In the genomic region with DNA sequence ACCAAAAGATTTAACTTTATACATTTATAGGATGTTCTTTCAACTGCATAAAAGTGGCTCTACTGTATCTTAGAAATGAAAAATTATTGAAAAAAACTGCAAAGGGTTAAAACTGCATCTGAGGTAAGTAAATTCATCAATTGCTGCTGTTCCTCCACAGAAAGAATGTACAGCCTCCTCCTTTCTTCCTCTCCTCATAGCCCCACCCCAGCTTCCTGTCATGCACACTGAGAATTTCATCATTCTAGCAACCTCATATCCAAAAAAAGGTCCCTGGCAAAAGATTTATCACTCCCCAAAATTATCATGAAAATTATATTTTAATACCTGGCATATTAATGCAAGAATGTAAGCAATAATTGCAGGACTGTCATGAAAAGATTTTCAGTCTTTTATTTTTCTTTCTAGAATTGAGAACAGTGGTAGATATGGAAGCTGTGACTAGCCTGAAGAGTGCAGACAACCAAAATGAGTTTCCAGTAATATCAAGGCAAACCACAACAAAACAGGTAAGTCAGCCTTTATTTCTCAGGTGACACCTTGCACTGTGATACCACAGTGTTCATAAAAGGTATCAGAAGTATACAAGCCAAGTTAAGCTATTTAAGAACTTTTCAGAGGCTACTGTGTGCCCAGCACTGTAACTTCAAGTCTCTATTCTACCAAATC, we compare ENCODE assay signal across 17 cellular contexts.
A peak's percentile ranks its signal among the peaks of the same experiment; 100 is the strongest.
DNase-seq lines count a peak whose midpoint lies in the region; ATAC-seq and TF ChIP-seq lines count a peak whose summit lies in the region.
"Had no signal": no experiment of that assay in that cellular context is flagged by ENCODE, and none has a peak within 500 bp of the region (broad histone marks: within the 10 kb centered on the region; RNA-seq: fewer than 3 reads in every experiment).

No MANE protein-coding gene starts in this region.

- no peak overlapping the region for H3K4me3 ChIP-seq in AG10803 (ENCODE audit: low read length)
- no peak overlapping the region for H3K4me3 ChIP-seq in BLaER1 treated with 17β-estradiol and CSF1 and Interleukin-3, amounts not matched to agents 10 nM and 100 nM
- H3K4me3 ChIP-seq: adrenal gland had no signal

- H4K20me1 ChIP-seq in BLaER1 treated with 17β-estradiol and CSF1 and Interleukin-3, amounts not matched to agents 10 nM and 100 nM = no peaks in the 10 kb centered on the region

- DNase-seq in AG10803 (ENCODE audit: low read depth) (peak; percentile 47), NOMO-1 treated with DMSO at 0.1 percent for 48 hours (lab: John Stamatoyannopoulos, UW; ENCODE audit: unreplicated experiment) (peak; percentile 48), endothelial cell (ENCODE audit: low spot score) (no peak), H4 (ENCODE audit: low spot score) (no peak)
- no peak for DNase-seq in activated naive CD8-positive, alpha-beta T cell treated with anti-CD3 and anti-CD28 coated beads for 36 hours
- DNase-seq: activated CD8-positive, alpha-beta memory T cell treated with anti-CD3 and anti-CD28 coated beads for 24 hours; adrenal gland; HFFc6; immature natural killer cell; IMR-90; NCI-H1694; NCI-H510A treated with DMSO at 0.1 percent for 48 hours; retina; T-helper 9 cell had no signal

- H3K36me3 ChIP-seq in BLaER1 treated with 17β-estradiol and CSF1 and Interleukin-3, amounts not matched to agents 10 nM and 100 nM = no peaks in the 10 kb centered on the region
- H3K36me3 ChIP-seq: adrenal gland had no signal

- H3K9me3 ChIP-seq in BLaER1 treated with 17β-estradiol and CSF1 and Interleukin-3, amounts not matched to agents 10 nM and 100 nM (replicated peaks in 1 of 11) = peaks cover 0 to 17% (median 4%) of the 10 kb centered on the region in 11 experiments; a peak in 3 of 22 replicates
- H3K9me3 ChIP-seq: adrenal gland had no signal

- no peaks in the 10 kb centered on the region for H3K27me3 ChIP-seq in BLaER1 treated with 17β-estradiol and CSF1 and Interleukin-3, amounts not matched to agents 10 nM and 100 nM
- H3K27me3 ChIP-seq: adrenal gland had no signal

- TF ChIP-seq CTCF in AG10803 (conservative IDR thresholded peaks at IDR 0.05; ENCODE audit: low read length) = no peak
- no peak for TF ChIP-seq CTCF in endothelial cell (IDR thresholded peaks at IDR 0.05; ENCODE audit: unreplicated experiment)

- no peaks in the 10 kb centered on the region for H3K27me3 Mint-ChIP-seq in activated naive CD8-positive, alpha-beta T cell treated with anti-CD3 and anti-CD28 coated beads for 36 hours
- H3K27me3 Mint-ChIP-seq in endothelial cell (ENCODE audit: unreplicated experiment) = peaks cover 4% of the 10 kb centered on the region

- H3K9me3 Mint-ChIP-seq in activated naive CD8-positive, alpha-beta T cell treated with anti-CD3 and anti-CD28 coated beads for 36 hours = no peaks in the 10 kb centered on the region
- H3K9me3 Mint-ChIP-seq in endothelial cell (ENCODE audit: unreplicated experiment) = no peaks in the 10 kb centered on the region
- H3K9me3 Mint-ChIP-seq: HFFc6, immature natural killer cell had no signal

- peak overlapping the region in 2 of 11 experiments; percentile 23 to 29; a peak in 2 of 22 replicates for H3K27ac ChIP-seq in BLaER1 treated with 17β-estradiol and CSF1 and Interleukin-3, amounts not matched to agents 10 nM and 100 nM
- H3K27ac ChIP-seq: adrenal gland had no signal

- peak overlapping the region; percentile 29 for H3K4me3 Mint-ChIP-seq in activated naive CD8-positive, alpha-beta T cell treated with anti-CD3 and anti-CD28 coated beads for 36 hours
- no peak overlapping the region for H3K4me3 Mint-ChIP-seq in endothelial cell (ENCODE audit: unreplicated experiment)
- H3K4me3 Mint-ChIP-seq: HFFc6, immature natural killer cell had no signal

- peaks cover 21 to 38% (median 30%) of the 10 kb centered on the region in 10 experiments for H3K4me1 ChIP-seq in BLaER1 treated with 17β-estradiol and CSF1 and Interleukin-3, amounts not matched to agents 10 nM and 100 nM

- ATAC-seq in GM18907 (IDR thresholded peaks at IDR 0.05; ENCODE audit: unreplicated experiment) (no peak), GM18498 (IDR thresholded peaks at IDR 0.05; ENCODE audit: unreplicated experiment) (no peak)

- H3K4me2 ChIP-seq in BLaER1 treated with 17β-estradiol and CSF1 and Interleukin-3, amounts not matched to agents 10 nM and 100 nM = peak overlapping the region in 8 of 11 experiments; percentile 33 to 65 (median 48); a peak in 13 of 22 replicates

- no peak overlapping the region for H3K9ac ChIP-seq in BLaER1 treated with 17β-estradiol and CSF1 and Interleukin-3, amounts not matched to agents 10 nM and 100 nM

- no peaks in the 10 kb centered on the region for H3K36me3 Mint-ChIP-seq in activated naive CD8-positive, alpha-beta T cell treated with anti-CD3 and anti-CD28 coated beads for 36 hours
- no peaks in the 10 kb centered on the region for H3K36me3 Mint-ChIP-seq in endothelial cell (ENCODE audit: low read depth, unreplicated experiment)
- H3K36me3 Mint-ChIP-seq: immature natural killer cell had no signal

- peaks cover 8% of the 10 kb centered on the region for H3K4me1 Mint-ChIP-seq in activated naive CD8-positive, alpha-beta T cell treated with anti-CD3 and anti-CD28 coated beads for 36 hours
- H3K4me1 Mint-ChIP-seq in endothelial cell (ENCODE audit: unreplicated experiment) = no peaks in the 10 kb centered on the region
- H3K4me1 Mint-ChIP-seq: immature natural killer cell had no signal

- H3K27ac Mint-ChIP-seq in activated naive CD8-positive, alpha-beta T cell treated with anti-CD3 and anti-CD28 coated beads for 36 hours = peak overlapping the region; percentile 82
- H3K27ac Mint-ChIP-seq in endothelial cell (ENCODE audit: unreplicated experiment) = no peak overlapping the region
- H3K27ac Mint-ChIP-seq: HFFc6, immature natural killer cell had no signal

Comparison
In these comparisons a context has a peak if more than half of its experiments do, and no peak if none do; other contexts are left out.
1. DNase-seq: peak in AG10803 (single experiment) and NOMO-1 treated with DMSO at 0.1 percent for 48 hours (single experiment); none in activated naive CD8-positive, alpha-beta T cell treated with anti-CD3 and anti-CD28 coated beads for 36 hours (single experiment), endothelial cell (single experiment) and H4 (single experiment).